ENCODE assay signal across 18 cellular contexts in genomic region chr5:179969110-179969509, GRCh38.
"Had no signal": no experiment of that assay in that cellular context is flagged by ENCODE, and none has a peak within 500 bp of the region (broad histone marks: within the 10 kb centered on the region; RNA-seq: fewer than 3 reads in every experiment).

No MANE protein-coding gene starts in this region.

- H3K27ac Mint-ChIP-seq: stimulated activated naive CD8-positive, alpha-beta T cell treated with anti-CD3 and anti-CD28 coated beads, Interleukin-15, amount 100 ng/mL, for 72 hours had no signal

- H3K27ac ChIP-seq: ascending aorta, esophagus squamous epithelium, gastrocnemius medialis, prostate gland, upper lobe of right lung, VCaP had no signal

- H3K27me3 Mint-ChIP-seq: effector memory CD8-positive, alpha-beta T cell; stimulated activated naive CD8-positive, alpha-beta T cell treated with anti-CD3 and anti-CD28 coated beads, Interleukin-15, amount 100 ng/mL, for 72 hours had no signal

- H3K4me3 ChIP-seq: ascending aorta, dorsolateral prefrontal cortex, esophagus squamous epithelium, gastrocnemius medialis, prostate gland, upper lobe of right lung had no signal

- H3K4me3 Mint-ChIP-seq: effector memory CD8-positive, alpha-beta T cell; natural killer cell; stimulated activated naive CD8-positive, alpha-beta T cell treated with anti-CD3 and anti-CD28 coated beads, Interleukin-15, amount 100 ng/mL, for 72 hours had no signal

- H3K9me3 Mint-ChIP-seq: activated naive CD4-positive, alpha-beta T cell treated with anti-CD3 and anti-CD28 coated beads, Interleukin-2, amount 50 U/mL, for 72 hours; effector memory CD8-positive, alpha-beta T cell; natural killer cell; stimulated activated naive CD8-positive, alpha-beta T cell treated with anti-CD3 and anti-CD28 coated beads, Interleukin-15, amount 100 ng/mL, for 72 hours had no signal

- H3K4me1 ChIP-seq: ascending aorta, esophagus squamous epithelium, gastrocnemius medialis, prostate gland, upper lobe of right lung had no signal

- DNase-seq: activated CD4-positive, alpha-beta T cell treated with anti-CD3 and anti-CD28 coated beads for 1 hour; activated T-cell treated with anti-CD3 and anti-CD28 coated beads, Interleukin-2, amount 50 U/mL, for 1 hour; central memory CD4-positive, alpha-beta T cell; dorsolateral prefrontal cortex; effector memory CD8-positive, alpha-beta T cell; esophagus squamous epithelium; gastrocnemius medialis; hippocampal formation; mesenchymal stem cell; natural killer cell; stimulated activated CD4-positive, alpha-beta T cell treated with anti-CD3 and anti-CD28 coated beads, Interleukin-4, amount 100 ng/mL, for 24 hours; stimulated activated naive CD8-positive, alpha-beta T cell treated with anti-CD3 and anti-CD28 coated beads, Interleukin-15, amount 100 ng/mL, for 72 hours; upper lobe of right lung had no signal

- H3K9me3 ChIP-seq: ascending aorta, esophagus squamous epithelium, gastrocnemius medialis, prostate gland, upper lobe of right lung had no signal

- H3K36me3 Mint-ChIP-seq: activated naive CD4-positive, alpha-beta T cell treated with anti-CD3 and anti-CD28 coated beads, Interleukin-2, amount 50 U/mL, for 72 hours had no signal

- H3K27me3 ChIP-seq: ascending aorta, dorsolateral prefrontal cortex, esophagus squamous epithelium, gastrocnemius medialis, upper lobe of right lung had no signal

- H3K36me3 ChIP-seq: prostate gland had no signal

- ATAC-seq: activated naive CD4-positive, alpha-beta T cell treated with anti-CD3 and anti-CD28 coated beads, Interleukin-2, amount 50 U/mL, for 72 hours; effector memory CD8-positive, alpha-beta T cell; gastrocnemius medialis; natural killer cell; SK-N-SH treated with all-trans-retinoic acid at 6 μM for 48 hours; stimulated activated naive CD8-positive, alpha-beta T cell treated with anti-CD3 and anti-CD28 coated beads, Interleukin-15, amount 100 ng/mL, for 72 hours; upper lobe of right lung had no signal
